10 cellular contexts compared by ENCODE assay signal in genomic region chr7:157474685-157475084, GRCh38.
DNase-seq lines count a peak whose midpoint lies in the region; ATAC-seq and TF ChIP-seq lines count a peak whose summit lies in the region.
"Had no signal": no experiment of that assay in that cellular context is flagged by ENCODE, and none has a peak within 500 bp of the region (broad histone marks: within the 10 kb centered on the region; RNA-seq: fewer than 3 reads in every experiment).

No MANE protein-coding gene starts in this region.

- H3K4me1 ChIP-seq in colonic mucosa (no peaks in the 10 kb centered on the region), smooth muscle cell (ENCODE audit: low read depth) (no peaks in the 10 kb centered on the region), esophagus muscularis mucosa (no peaks in the 10 kb centered on the region)
- H3K4me1 ChIP-seq: body of pancreas had no signal

- no peak overlapping the region for H3K9ac ChIP-seq in colonic mucosa (ENCODE audit: low read depth in 2 of 2, low read length in 2 of 2)
- no peak overlapping the region for H3K9ac ChIP-seq in smooth muscle cell (ENCODE audit: low read depth)

- H3K27me3 ChIP-seq in colonic mucosa (no peaks in the 10 kb centered on the region), smooth muscle cell (ENCODE audit: low read depth) (no peaks in the 10 kb centered on the region), esophagus muscularis mucosa (peaks cover 0 to 13% (median 0%) of the 10 kb centered on the region in 4 donors)
- H3K27me3 ChIP-seq: body of pancreas had no signal

- intact Hi-C loops in colonic mucosa (cut with DNase I) = no loop called here
- intact Hi-C loops in esophagus muscularis mucosa (cut with DNase I) = no loop called here

- TF ChIP-seq POLR2A in esophagus muscularis mucosa (IDR thresholded peaks at IDR 0.05; ENCODE audit: low read depth) = no peak

- H3K36me3 ChIP-seq in colonic mucosa = no peaks in the 10 kb centered on the region
- no peaks in the 10 kb centered on the region for H3K36me3 ChIP-seq in smooth muscle cell (ENCODE audit: low read depth)
- no peaks in the 10 kb centered on the region for H3K36me3 ChIP-seq in esophagus muscularis mucosa

- TF ChIP-seq CTCF in colonic mucosa (IDR thresholded peaks at IDR 0.05) = peak; percentile 23
- peak; percentile 23 for TF ChIP-seq CTCF in smooth muscle cell (IDR thresholded peaks at IDR 0.05; ENCODE audit: borderline replicate concordance, insufficient read depth, poor library complexity, severe bottlenecking)
- no peak for TF ChIP-seq CTCF in esophagus muscularis mucosa (IDR thresholded peaks at IDR 0.05)

- no peak overlapping the region for H3K4me2 ChIP-seq in smooth muscle cell

- H3K27ac ChIP-seq in colonic mucosa (no peak overlapping the region), smooth muscle cell (ENCODE audit: low read depth) (no peak overlapping the region), esophagus muscularis mucosa (replicated peaks in 1 of 4) (no peak overlapping the region)
- H3K27ac ChIP-seq: body of pancreas had no signal

- H2AFZ ChIP-seq in smooth muscle cell (ENCODE audit: low read depth) = no peak overlapping the region

- WGBS in smooth muscle cell (ENCODE audit: low lambda C conversion rate) = 48% methylated on average over 12 of the region's 12 CpGs
- WGBS in esophagus muscularis mucosa = 48% methylated on average over 10 of the region's 12 CpGs

- H3K4me3 ChIP-seq in colonic mucosa (no peak overlapping the region), smooth muscle cell (no peak overlapping the region), esophagus muscularis mucosa (no peak overlapping the region)
- H3K4me3 ChIP-seq: body of pancreas had no signal

- no peak for ATAC-seq in HG03025 (IDR thresholded peaks at IDR 0.05; ENCODE audit: low FRiP score, unreplicated experiment)
- ATAC-seq: body of pancreas had no signal

- H3K79me2 ChIP-seq in smooth muscle cell (ENCODE audit: low read depth) = no peaks in the 10 kb centered on the region

- H3F3A ChIP-seq in smooth muscle cell (ENCODE audit: low read depth) = no peaks in the 10 kb centered on the region

- peak; percentile 69 for DNase-seq in activated effector memory CD4-positive, alpha-beta T cell treated with anti-CD3 and anti-CD28 coated beads, Interleukin-2, amount 50 U/mL, for 16 hours
- no peak for DNase-seq in activated effector memory CD4-positive, alpha-beta T cell treated with Interleukin-2 at 50 U/mL for 16 hours
- DNase-seq in LoVo (ENCODE audit: low spot score) (peak; percentile 36), colonic mucosa (peak; percentile 36), smooth muscle cell (lab: John Stamatoyannopoulos, UW; ENCODE audit: unreplicated experiment) (no peak), SIG-M5 (lab: John Stamatoyannopoulos, UW) (no peak), esophagus muscularis mucosa (ENCODE audit: extremely low spot score) (no peak)
- DNase-seq: NCI-H1092 treated with DMSO at 0.1 percent for 48 hours had no signal

- H4K20me1 ChIP-seq in smooth muscle cell (ENCODE audit: low read depth) = no peaks in the 10 kb centered on the region

- no peaks in the 10 kb centered on the region for H3K9me3 ChIP-seq in colonic mucosa
- no peaks in the 10 kb centered on the region for H3K9me3 ChIP-seq in smooth muscle cell (replicated peaks; ENCODE audit: low read depth)
- peaks cover 0 to 27% (median 18%) of the 10 kb centered on the region in 4 donors for H3K9me3 ChIP-seq in esophagus muscularis mucosa
- H3K9me3 ChIP-seq: body of pancreas had no signal

- TF ChIP-seq EP300 in esophagus muscularis mucosa (IDR thresholded peaks at IDR 0.05) = no peak

Comparison
In these comparisons a context has a peak if more than half of its experiments do, and no peak if none do; other contexts are left out.
1. DNase-seq: peak in activated effector memory CD4-positive, alpha-beta T cell treated with anti-CD3 and anti-CD28 coated beads, Interleukin-2, amount 50 U/mL, for 16 hours (single experiment), LoVo (single experiment) and colonic mucosa (single experiment); none in activated effector memory CD4-positive, alpha-beta T cell treated with Interleukin-2 at 50 U/mL for 16 hours (single experiment), smooth muscle cell (single experiment), SIG-M5 (single experiment) and esophagus muscularis mucosa (single experiment).
2. CTCF ChIP-seq: peak in colonic mucosa (single experiment) and smooth muscle cell (single experiment); none in esophagus muscularis mucosa (0 of 3).